Comparison of ENCODE assay signal across 25 cellular contexts in genomic region chr12:87511371-87511770, GRCh38.
DNase-seq lines count a peak whose midpoint lies in the region; ATAC-seq and TF ChIP-seq lines count a peak whose summit lies in the region.
"Had no signal": no experiment of that assay in that cellular context is flagged by ENCODE, and none has a peak within 500 bp of the region (broad histone marks: within the 10 kb centered on the region; RNA-seq: fewer than 3 reads in every experiment).

No MANE protein-coding gene starts in this region.

- H3K4me3 Mint-ChIP-seq in activated T-helper 17 cell treated with anti-CD3 and anti-CD28 coated beads, Interleukin-2, amount 50 U/mL, for 72 hours, result no peak overlapping the region
- H3K4me3 Mint-ChIP-seq: CD14-positive monocyte; CD8-positive, alpha-beta memory T cell had no signal

- no peaks in the 10 kb centered on the region for H3K4me1 Mint-ChIP-seq in activated T-helper 17 cell treated with anti-CD3 and anti-CD28 coated beads, Interleukin-2, amount 50 U/mL, for 72 hours
- H3K4me1 Mint-ChIP-seq: CD14-positive monocyte; CD8-positive, alpha-beta memory T cell had no signal

- CTCF ChIA-PET in SK-N-SH (lab: Yijun Ruan, JAX), result no interaction called here

- no peaks in the 10 kb centered on the region for H3K79me2 ChIP-seq in SK-N-SH (ENCODE audit: insufficient read depth)

- peaks cover 0 to 10% of the 10 kb centered on the region in 2 experiments for H3K4me1 ChIP-seq in SK-N-SH (ENCODE audit: control insufficient read depth in 1 of 2, insufficient read depth in 2 of 2, low read depth in 1 of 2, low read length in 1 of 2)

- H3K9ac ChIP-seq in SK-N-SH, result no peak overlapping the region

- no peak for ATAC-seq in SK-N-SH treated with all-trans-retinoic acid at 6 μM for 48 hours
- no peak for ATAC-seq in HG02973 (IDR thresholded peaks at IDR 0.05; ENCODE audit: unreplicated experiment)
- ATAC-seq in activated T-helper 17 cell treated with anti-CD3 and anti-CD28 coated beads, Interleukin-2, amount 50 U/mL, for 72 hours (replicated peaks), result no peak
- no peak for ATAC-seq in HG03045 (IDR thresholded peaks at IDR 0.05; ENCODE audit: unreplicated experiment)
- ATAC-seq: HepG2, K562, PC-3, Right ventricle myocardium inferior had no signal

- 91% methylated on average over 3 of the region's 3 CpGs for WGBS in SK-N-SH (ENCODE audit: low lambda C conversion rate)

- H3F3A ChIP-seq in SK-N-SH (replicated peaks; ENCODE audit: insufficient read depth), result peaks cover 12% of the 10 kb centered on the region

- no peak for TF ChIP-seq EP300 in SK-N-SH (IDR thresholded peaks at IDR 0.05; ENCODE audit: borderline replicate concordance in 1 of 2, low read depth in 1 of 2, low read length in 1 of 2)

- H3K27me3 ChIP-seq in SK-N-SH (ENCODE audit: insufficient read depth), result no peaks in the 10 kb centered on the region
- H3K27me3 ChIP-seq: BE2C, MG63, SJCRH30 had no signal

- H3K27ac ChIP-seq in SK-N-SH (ENCODE audit: low read depth in 2 of 2, low read length in 1 of 2), result no peak overlapping the region
- H3K27ac ChIP-seq: 22Rv1, SJCRH30 had no signal

- peak overlapping the region; percentile 32; the same call in 1 of the 2 replicates for H2AFZ ChIP-seq in SK-N-SH (ENCODE audit: low read depth)

- no peaks in the 10 kb centered on the region for H3K9me2 ChIP-seq in SK-N-SH

- no peaks in the 10 kb centered on the region for H3K36me3 Mint-ChIP-seq in activated T-helper 17 cell treated with anti-CD3 and anti-CD28 coated beads, Interleukin-2, amount 50 U/mL, for 72 hours (ENCODE audit: low read depth)
- H3K36me3 Mint-ChIP-seq: CD14-positive monocyte had no signal

- DNase-seq in SK-N-SH, result no peak
- peak; percentile 15 for DNase-seq in choroid plexus epithelial cell (ENCODE audit: low read depth)
- DNase-seq in foreskin melanocyte, result peak; percentile 40
- DNase-seq in NCI-H2196 (lab: John Stamatoyannopoulos, UW; ENCODE audit: unreplicated experiment), result no peak
- DNase-seq: ACHN; BE2C; Calu3; CD8-positive, alpha-beta memory T cell; DND-41; MG63; NCI-H446 treated with DMSO at 0.1 percent for 48 hours; NCI-H526; NCI-H82; NK-92 treated with Interleukin-12 subunit alpha and Interleukin-12 subunit beta, amount 100 ng/mL, for 24 hours; SJCRH30 had no signal

- peaks cover 5% of the 10 kb centered on the region for H3K9me3 Mint-ChIP-seq in activated T-helper 17 cell treated with anti-CD3 and anti-CD28 coated beads, Interleukin-2, amount 50 U/mL, for 72 hours

- no peak for TF ChIP-seq RAD21 in SK-N-SH (IDR thresholded peaks at IDR 0.05; ENCODE audit: low read length)

- H3K27me3 Mint-ChIP-seq in activated T-helper 17 cell treated with anti-CD3 and anti-CD28 coated beads, Interleukin-2, amount 50 U/mL, for 72 hours, result no peaks in the 10 kb centered on the region

- H3K36me3 ChIP-seq in SK-N-SH (replicated peaks in 1 of 2; ENCODE audit: control insufficient read depth in 1 of 2, insufficient read depth in 2 of 2, low read length in 1 of 2), result no peaks in the 10 kb centered on the region
- H3K36me3 ChIP-seq: BE2C, MG63, SJCRH30 had no signal

- no peak overlapping the region for H3K27ac Mint-ChIP-seq in activated T-helper 17 cell treated with anti-CD3 and anti-CD28 coated beads, Interleukin-2, amount 50 U/mL, for 72 hours
- H3K27ac Mint-ChIP-seq: CD14-positive monocyte; CD8-positive, alpha-beta memory T cell had no signal

- H3K9me3 ChIP-seq in SK-N-SH, result no peaks in the 10 kb centered on the region
- H3K9me3 ChIP-seq: BE2C, MG63, SJCRH30 had no signal

- H3K4me2 ChIP-seq in SK-N-SH, result no peak overlapping the region

- POLR2A ChIA-PET in SK-N-SH (lab: Yijun Ruan, JAX), result no interaction called here

- H4K20me1 ChIP-seq in SK-N-SH (ENCODE audit: insufficient read depth), result no peaks in the 10 kb centered on the region

- H3K4me3 ChIP-seq in SK-N-SH (ENCODE audit: low read depth in 2 of 2, low read length in 1 of 2) (no peak overlapping the region), choroid plexus epithelial cell (ENCODE audit: low read depth, low read length) (no peak overlapping the region)
- H3K4me3 ChIP-seq: K562, MG63, SJCRH30 had no signal

- TF ChIP-seq CTCF in SK-N-SH (IDR thresholded peaks at IDR 0.05) (no peak), choroid plexus epithelial cell (conservative IDR thresholded peaks at IDR 0.05; ENCODE audit: low read depth, low read length) (no peak)

TF ChIP-seq in SK-N-SH, 30 proteins besides CTCF, POLR2A, EP300 and RAD21:
- TF ChIP-seq ELF1 (IDR thresholded peaks at IDR 0.05) (no peak), TAF1 (IDR thresholded peaks at IDR 0.05; ENCODE audit: borderline replicate concordance, low read depth, low read length) (no peak), TCF12 (IDR thresholded peaks at IDR 0.05) (no peak), RXRA (IDR thresholded peaks at IDR 0.05; ENCODE audit: borderline replicate concordance, low read depth) (no peak), POLR2AphosphoS5 (IDR thresholded peaks at IDR 0.05; ENCODE audit: low read depth, low read length) (no peak), JUND (IDR thresholded peaks at IDR 0.05) (no peak), NFIC (IDR thresholded peaks at IDR 0.05; ENCODE audit: borderline replicate concordance) (no peak), FOXJ3 (CRISPR knock-in tag; IDR thresholded peaks at IDR 0.05) (no peak), NRF1 (IDR thresholded peaks at IDR 0.05; ENCODE audit: low read depth, low read length) (no peak), IRF3 (IDR thresholded peaks at IDR 0.05; ENCODE audit: low read depth, low read length) (no peak), GATA2 (CRISPR knock-in tag; IDR thresholded peaks at IDR 0.05) (no peak), EZH2phosphoT487 (IDR thresholded peaks at IDR 0.05; ENCODE audit: borderline replicate concordance, low read depth) (no peak)
- TF ChIP-seq, protein P1, sequence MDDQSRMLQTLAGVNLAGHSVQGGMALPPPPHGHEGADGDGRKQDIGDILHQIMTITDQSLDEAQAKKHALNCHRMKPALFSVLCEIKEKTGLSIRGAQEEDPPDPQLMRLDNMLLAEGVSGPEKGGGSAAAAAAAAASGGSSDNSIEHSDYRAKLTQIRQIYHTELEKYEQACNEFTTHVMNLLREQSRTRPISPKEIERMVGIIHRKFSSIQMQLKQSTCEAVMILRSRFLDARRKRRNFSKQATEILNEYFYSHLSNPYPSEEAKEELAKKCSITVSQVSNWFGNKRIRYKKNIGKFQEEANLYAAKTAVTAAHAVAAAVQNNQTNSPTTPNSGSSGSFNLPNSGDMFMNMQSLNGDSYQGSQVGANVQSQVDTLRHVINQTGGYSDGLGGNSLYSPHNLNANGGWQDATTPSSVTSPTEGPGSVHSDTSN (IDR thresholded peaks at IDR 0.05), result no peak

TF ChIP-seq in SK-N-SH treated with all-trans-retinoic acid at 6 μM for 48 hours, 23 proteins besides CTCF, POLR2A, EP300 and RAD21:
- TF ChIP-seq TCF4 (CRISPR knock-in tag; IDR thresholded peaks at IDR 0.05; ENCODE audit: borderline replicate concordance) (no peak), ISL1 (CRISPR knock-in tag; IDR thresholded peaks at IDR 0.05) (no peak), PPARA (CRISPR knock-in tag; IDR thresholded peaks at IDR 0.05; ENCODE audit: borderline replicate concordance) (no peak), ARNTL (CRISPR knock-in tag; IDR thresholded peaks at IDR 0.05; ENCODE audit: borderline replicate concordance, low read depth) (no peak), BACH2 (CRISPR knock-in tag; IDR thresholded peaks at IDR 0.05; ENCODE audit: borderline replicate concordance) (no peak), PATZ1 (CRISPR knock-in tag; IDR thresholded peaks at IDR 0.05; ENCODE audit: borderline replicate concordance) (no peak), OSR1 (CRISPR knock-in tag; IDR thresholded peaks at IDR 0.05) (no peak), GLIS3 (CRISPR knock-in tag; IDR thresholded peaks at IDR 0.05) (no peak), RARB (CRISPR knock-in tag; IDR thresholded peaks at IDR 0.05) (no peak), ZFP3 (CRISPR knock-in tag; IDR thresholded peaks at IDR 0.05) (no peak), CSDC2 (CRISPR knock-in tag; IDR thresholded peaks at IDR 0.05) (no peak)
- TF ChIP-seq, protein P2, sequence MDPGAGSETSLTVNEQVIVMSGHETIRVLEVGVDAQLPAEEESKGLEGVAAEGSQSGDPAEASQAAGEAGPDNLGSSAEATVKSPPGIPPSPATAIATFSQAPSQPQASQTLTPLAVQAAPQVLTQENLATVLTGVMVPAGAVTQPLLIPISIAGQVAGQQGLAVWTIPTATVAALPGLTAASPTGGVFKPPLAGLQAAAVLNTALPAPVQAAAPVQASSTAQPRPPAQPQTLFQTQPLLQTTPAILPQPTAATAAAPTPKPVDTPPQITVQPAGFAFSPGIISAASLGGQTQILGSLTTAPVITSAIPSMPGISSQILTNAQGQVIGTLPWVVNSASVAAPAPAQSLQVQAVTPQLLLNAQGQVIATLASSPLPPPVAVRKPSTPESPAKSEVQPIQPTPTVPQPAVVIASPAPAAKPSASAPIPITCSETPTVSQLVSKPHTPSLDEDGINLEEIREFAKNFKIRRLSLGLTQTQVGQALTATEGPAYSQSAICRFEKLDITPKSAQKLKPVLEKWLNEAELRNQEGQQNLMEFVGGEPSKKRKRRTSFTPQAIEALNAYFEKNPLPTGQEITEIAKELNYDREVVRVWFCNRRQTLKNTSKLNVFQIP (CRISPR knock-in tag; IDR thresholded peaks at IDR 0.05; ENCODE audit: borderline replicate concordance, low read depth), result no peak
TF ChIP-seq in SK-N-SH treated with all-trans-retinoic acid at 6 μM for 48 hours: peak in this region for 0.

Comparison
In these comparisons a context has a peak if more than half of its experiments do, and no peak if none do; other contexts are left out.
1. DNase-seq: peak in choroid plexus epithelial cell (single experiment) and foreskin melanocyte (single experiment); none in SK-N-SH (single experiment) and NCI-H2196 (single experiment).